16 cellular contexts compared by ENCODE assay signal in genomic region chr3:129107793-129108192, GRCh38. TPM values are rescaled to one million over a fixed set of nuclear protein-coding genes. Genes with fewer than 3 reads are reported as not detected.
DNase-seq lines count a peak whose midpoint lies in the region; ATAC-seq, FAIRE-seq and TF ChIP-seq lines count a peak whose summit lies in the region.
"Had no signal": no experiment of that assay in that cellular context is flagged by ENCODE, and none has a peak within 500 bp of the region (broad histone marks: within the 10 kb centered on the region; RNA-seq: fewer than 3 reads in every experiment).

No MANE protein-coding gene starts in this region.

- intact Hi-C loops in activated CD4-positive, alpha-beta memory T cell treated with anti-CD3 and anti-CD28 coated beads for 36 hours (cut with micrococcal nuclease), result no loop called here
- intact Hi-C loops in kidney (cut with DNase I) (no loop called here), aorta (cut with DNase I) (no loop called here)

- no peak for TF ChIP-seq CTCF in kidney (IDR thresholded peaks at IDR 0.05; ENCODE audit: borderline replicate concordance, extremely low read depth, insufficient read depth)

- H3K9me3 Mint-ChIP-seq in stimulated activated naive CD8-positive, alpha-beta T cell treated with anti-CD3 and anti-CD28 coated beads, Interleukin-15, Interleukin-2, amounts not matched to agents 100 ng/mL and 50 ng/mL, for 24 hours, result no peaks in the 10 kb centered on the region
- H3K9me3 Mint-ChIP-seq in activated CD4-positive, alpha-beta memory T cell treated with anti-CD3 and anti-CD28 coated beads for 36 hours, result no peaks in the 10 kb centered on the region

- WGBS in aorta, 2 donors, result 80 to 82% methylated on average over 8 of the region's 8 CpGs
- 90 to 91% (median 90%) methylated on average over 8 of the region's 8 CpGs for WGBS in small intestine, 3 donors

- peaks cover 43% of the 10 kb centered on the region for H3K36me3 Mint-ChIP-seq in stimulated activated naive CD8-positive, alpha-beta T cell treated with anti-CD3 and anti-CD28 coated beads, Interleukin-15, Interleukin-2, amounts not matched to agents 100 ng/mL and 50 ng/mL, for 24 hours (ENCODE audit: low read depth)
- H3K36me3 Mint-ChIP-seq in activated CD4-positive, alpha-beta memory T cell treated with anti-CD3 and anti-CD28 coated beads for 36 hours, result peaks cover 20% of the 10 kb centered on the region

- POLR2A ChIA-PET in activated CD4-positive, alpha-beta memory T cell treated with anti-CD3 and anti-CD28 coated beads for 36 hours (lab: Charles Lee), result interaction anchor here (0.6 kb wide), 1 partner anchor 130 kb away, joined by 3 read pairs; no protein-coding TSS in a partner anchor

- DNase-seq in stimulated activated naive CD8-positive, alpha-beta T cell treated with anti-CD3 and anti-CD28 coated beads, Interleukin-15, Interleukin-2, amounts not matched to agents 100 U/mL and 50 U/mL, for 24 hours, result no peak
- no peak for DNase-seq in activated CD4-positive, alpha-beta memory T cell treated with anti-CD3 and anti-CD28 coated beads for 36 hours
- peak; percentile 50 for DNase-seq in kidney
- DNase-seq in aorta, result peak; percentile 17 to 43
- DNase-seq in small intestine, result no peak
- DNase-seq: GDM1, NCI-H1048, NCI-H524, Right ventricle myocardium superior had no signal

- no peak for ATAC-seq in stimulated activated naive CD8-positive, alpha-beta T cell treated with anti-CD3 and anti-CD28 coated beads, Interleukin-15, Interleukin-2, amounts not matched to agents 100 U/mL and 50 U/mL, for 24 hours
- ATAC-seq in aorta (ENCODE audit: low FRiP score), result no peak
- ATAC-seq in GM18873 (IDR thresholded peaks at IDR 0.05; ENCODE audit: low FRiP score, unreplicated experiment), result no peak
- ATAC-seq in GM21381 (IDR thresholded peaks at IDR 0.05; ENCODE audit: unreplicated experiment), result no peak

- FAIRE-seq in kidney (lab: Jason Lieb, UNC), result no peak
- FAIRE-seq in small intestine (lab: Jason Lieb, UNC), result no peak

- H3K36me3 ChIP-seq in kidney (ENCODE audit: control insufficient read depth in 1 of 2, insufficient read depth in 2 of 2, low read length in 2 of 2) (peaks cover 0 to 5% of the 10 kb centered on the region in 2 donors), aorta (ENCODE audit: control insufficient read depth in 1 of 2, insufficient read depth in 2 of 2, low read length in 1 of 2) (peaks cover 0 to 3% of the 10 kb centered on the region in 2 donors), small intestine (ENCODE audit: control insufficient read depth in 2 of 2, insufficient read depth in 2 of 2, low read length in 2 of 2) (peaks cover 0 to 2% of the 10 kb centered on the region in 2 donors)

- H3K27ac ChIP-seq in kidney (ENCODE audit: low read depth in 2 of 2, low read length in 2 of 2) (no peak overlapping the region), aorta (ENCODE audit: low read depth in 1 of 2, low read length in 2 of 2) (no peak overlapping the region), small intestine (ENCODE audit: low read depth in 1 of 2, low read length in 1 of 2) (no peak overlapping the region)
- H3K27ac ChIP-seq: KMS-11 had no signal

- no peaks in the 10 kb centered on the region for H3K27me3 Mint-ChIP-seq in stimulated activated naive CD8-positive, alpha-beta T cell treated with anti-CD3 and anti-CD28 coated beads, Interleukin-15, Interleukin-2, amounts not matched to agents 100 ng/mL and 50 ng/mL, for 24 hours
- no peaks in the 10 kb centered on the region for H3K27me3 Mint-ChIP-seq in activated CD4-positive, alpha-beta memory T cell treated with anti-CD3 and anti-CD28 coated beads for 36 hours

- H3K27me3 ChIP-seq in aorta (ENCODE audit: control insufficient read depth in 1 of 2, insufficient read depth in 2 of 2, low read length in 1 of 2) (no peaks in the 10 kb centered on the region), small intestine (ENCODE audit: control insufficient read depth in 2 of 2, insufficient read depth in 2 of 2, low read length in 2 of 2) (no peaks in the 10 kb centered on the region)

- H3K4me1 Mint-ChIP-seq in stimulated activated naive CD8-positive, alpha-beta T cell treated with anti-CD3 and anti-CD28 coated beads, Interleukin-15, Interleukin-2, amounts not matched to agents 100 ng/mL and 50 ng/mL, for 24 hours (ENCODE audit: low read depth), result peaks cover 79% of the 10 kb centered on the region
- H3K4me1 Mint-ChIP-seq in activated CD4-positive, alpha-beta memory T cell treated with anti-CD3 and anti-CD28 coated beads for 36 hours (ENCODE audit: low read depth), result peaks cover 56% of the 10 kb centered on the region

- CTCF ChIA-PET in activated CD4-positive, alpha-beta memory T cell treated with anti-CD3 and anti-CD28 coated beads for 36 hours (lab: Charles Lee), result interaction anchor here (1.1 kb wide), 1 partner anchor 54 kb away, joined by 3 read pairs; no protein-coding TSS in a partner anchor

- H3K9ac ChIP-seq in kidney (ENCODE audit: low read length in 2 of 2), result no peak overlapping the region
- H3K9ac ChIP-seq: KMS-11 had no signal

- H3K4me1 ChIP-seq in kidney (ENCODE audit: control insufficient read depth in 1 of 2, insufficient read depth in 1 of 2, low read depth in 1 of 2, low read length in 2 of 2) (peaks cover 3 to 13% of the 10 kb centered on the region in 2 donors), aorta (ENCODE audit: control insufficient read depth in 1 of 2, insufficient read depth in 2 of 2, low read length in 2 of 2) (no peaks in the 10 kb centered on the region), small intestine (ENCODE audit: control insufficient read depth in 2 of 2, insufficient read depth in 1 of 2, low read depth in 1 of 2, low read length in 1 of 2) (peaks cover 0 to 3% of the 10 kb centered on the region in 2 donors)

- H3K4me3 ChIP-seq in kidney (ENCODE audit: low read length in 2 of 2), result no peak overlapping the region
- no peak overlapping the region for H3K4me3 ChIP-seq in aorta (ENCODE audit: low read length in 2 of 2)
- no peak overlapping the region for H3K4me3 ChIP-seq in small intestine (ENCODE audit: low read depth in 1 of 2, low read length in 2 of 2)
- H3K4me3 ChIP-seq: lung had no signal

- peak overlapping the region; percentile 76 for H3K27ac Mint-ChIP-seq in stimulated activated naive CD8-positive, alpha-beta T cell treated with anti-CD3 and anti-CD28 coated beads, Interleukin-15, Interleukin-2, amounts not matched to agents 100 ng/mL and 50 ng/mL, for 24 hours
- peak overlapping the region; percentile 61 for H3K27ac Mint-ChIP-seq in activated CD4-positive, alpha-beta memory T cell treated with anti-CD3 and anti-CD28 coated beads for 36 hours

- no peak overlapping the region for H3K4me3 Mint-ChIP-seq in stimulated activated naive CD8-positive, alpha-beta T cell treated with anti-CD3 and anti-CD28 coated beads, Interleukin-15, Interleukin-2, amounts not matched to agents 100 ng/mL and 50 ng/mL, for 24 hours
- no peak overlapping the region for H3K4me3 Mint-ChIP-seq in activated CD4-positive, alpha-beta memory T cell treated with anti-CD3 and anti-CD28 coated beads for 36 hours

- H3K9me3 ChIP-seq in kidney (ENCODE audit: control insufficient read depth in 1 of 2, low read length in 2 of 2) (no peaks in the 10 kb centered on the region), aorta (ENCODE audit: control insufficient read depth, low read length) (no peaks in the 10 kb centered on the region), small intestine (ENCODE audit: control insufficient read depth, low read depth) (no peaks in the 10 kb centered on the region)

RNA-seq across cellular contexts. Expression of gene RAB43, which starts 13.8 kb away (rescaled TPM):
- 10 to 100 TPM; 45.7 to 49.7 TPM for total RNA-seq in activated CD4-positive, alpha-beta memory T cell treated with anti-CD3 and anti-CD28 coated beads for 36 hours
- 27.6 TPM for total RNA-seq in kidney
- polyA plus RNA-seq in kidney (ENCODE audit: insufficient read depth, low read depth, low replicate concordance), result 5.5 TPM
- 10 to 100 TPM; 24.0 to 25.4 TPM for total RNA-seq in aorta
- polyA plus RNA-seq in aorta, result 10 to 100 TPM in 1 of 2 donors, 1 to 10 TPM in 1; 3.5 to 10.3 TPM
- 10 to 100 TPM in 1 of 3 donors, 1 to 10 TPM in 2; 3.4 to 15.0 (median 4.1) TPM for polyA plus RNA-seq in small intestine

RNA-seq across cellular contexts. Expression of gene GP9, which starts 47.2 kb away (rescaled TPM):
- total RNA-seq in activated CD4-positive, alpha-beta memory T cell treated with anti-CD3 and anti-CD28 coated beads for 36 hours, result not detected
- not detected for total RNA-seq in kidney
- polyA plus RNA-seq in kidney (ENCODE audit: insufficient read depth, low read depth, low replicate concordance), result 0.49 TPM
- not detected for total RNA-seq in aorta
- not detected for polyA plus RNA-seq in aorta
- under 1 TPM in 1 of 3 donors, not detected in 2; 0.06 TPM for polyA plus RNA-seq in small intestine
- total RNA-seq: fibroblast of lung; Right ventricle myocardium superior; T-helper 2 cell treated with Interferon-gamma antibody and Interleukin-4, amounts not matched to agents 100 ng/mL and 5 ng/mL, for 36 hours had no signal
- polyA plus RNA-seq: fibroblast of lung had no signal

RNA-seq across cellular contexts. Expression of gene ISY1, which starts 53.1 kb away (rescaled TPM):
- total RNA-seq in activated CD4-positive, alpha-beta memory T cell treated with anti-CD3 and anti-CD28 coated beads for 36 hours, result 10 to 100 TPM; 60.7 to 61.7 TPM
- 27.1 TPM for total RNA-seq in kidney
- 22.4 TPM for polyA plus RNA-seq in kidney (ENCODE audit: insufficient read depth, low read depth, low replicate concordance)
- total RNA-seq in aorta, result 10 to 100 TPM; 26.1 to 30.3 TPM
- 10 to 100 TPM; 23.8 to 26.3 TPM for polyA plus RNA-seq in aorta
- polyA plus RNA-seq in small intestine, result 10 to 100 TPM; 11.2 to 27.1 (median 20.5) TPM

Comparison
In these comparisons a context has a peak if more than half of its experiments do, and no peak if none do; other contexts are left out.
1. DNase-seq: peak in kidney (single experiment) and aorta (2 of 2); none in stimulated activated naive CD8-positive, alpha-beta T cell treated with anti-CD3 and anti-CD28 coated beads, Interleukin-15, Interleukin-2, amounts not matched to agents 100 U/mL and 50 U/mL, for 24 hours (single experiment), activated CD4-positive, alpha-beta memory T cell treated with anti-CD3 and anti-CD28 coated beads for 36 hours (single experiment) and small intestine (single experiment).